Comparison of ENCODE assay signal across 1 cellular context in the genomic region with DNA sequence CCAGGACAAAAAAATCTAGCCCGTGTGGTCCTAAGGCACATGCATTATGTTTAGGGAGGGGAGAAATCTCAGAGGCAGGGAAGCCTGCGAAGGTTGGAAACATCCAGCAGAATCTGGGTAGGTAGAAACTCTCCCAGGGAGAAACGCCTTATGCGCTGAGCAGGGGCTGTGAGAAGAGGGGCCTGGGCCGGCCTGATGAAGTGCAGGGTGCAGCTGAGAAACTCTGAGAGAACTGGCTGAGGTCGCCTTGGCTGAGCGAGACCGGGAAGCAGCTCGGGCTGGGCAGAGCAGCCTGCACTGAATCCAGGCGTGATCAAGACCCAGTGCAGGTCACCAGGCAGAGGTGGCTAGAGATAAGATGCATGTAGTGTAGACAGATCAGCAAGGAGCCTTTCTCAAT.
TF ChIP-seq lines count a peak whose summit lies in the region.

No MANE protein-coding gene starts in this region.

TF ChIP-seq in K562, 482 proteins besides CTCF, POLR2A, EP300 and RAD21:
- no peak for TF ChIP-seq POLR2AphosphoS2 (IDR thresholded peaks at IDR 0.05; ENCODE audit: low read length)
- no peak for TF ChIP-seq NCOR1 (IDR thresholded peaks at IDR 0.05)
- TF ChIP-seq, protein P1, sequence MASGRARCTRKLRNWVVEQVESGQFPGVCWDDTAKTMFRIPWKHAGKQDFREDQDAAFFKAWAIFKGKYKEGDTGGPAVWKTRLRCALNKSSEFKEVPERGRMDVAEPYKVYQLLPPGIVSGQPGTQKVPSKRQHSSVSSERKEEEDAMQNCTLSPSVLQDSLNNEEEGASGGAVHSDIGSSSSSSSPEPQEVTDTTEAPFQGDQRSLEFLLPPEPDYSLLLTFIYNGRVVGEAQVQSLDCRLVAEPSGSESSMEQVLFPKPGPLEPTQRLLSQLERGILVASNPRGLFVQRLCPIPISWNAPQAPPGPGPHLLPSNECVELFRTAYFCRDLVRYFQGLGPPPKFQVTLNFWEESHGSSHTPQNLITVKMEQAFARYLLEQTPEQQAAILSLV (tag; IDR thresholded peaks at IDR 0.05) = no peak
- no peak for TF ChIP-seq ZNF184 (CRISPR knock-in tag; IDR thresholded peaks at IDR 0.05)
- no peak for TF ChIP-seq TRIM24 (IDR thresholded peaks at IDR 0.05)
- TF ChIP-seq CBFA2T3 (IDR thresholded peaks at IDR 0.05) = no peak
